8 cellular contexts compared by ENCODE assay signal in genomic region chr17:44197980-44198720, GRCh38. TPM values are rescaled to one million over a fixed set of nuclear protein-coding genes. Genes with fewer than 3 reads are reported as not detected.
A peak's percentile ranks its signal among the peaks of the same experiment; 100 is the strongest.
DNase-seq lines count a peak whose midpoint lies in the region; ATAC-seq and TF ChIP-seq lines count a peak whose summit lies in the region.

No MANE protein-coding gene starts in this region.

- no peak for TF ChIP-seq CTCF in breast epithelium (IDR thresholded peaks at IDR 0.05)
- no peak for TF ChIP-seq CTCF in liver (IDR thresholded peaks at IDR 0.05; ENCODE audit: low read depth, low read length, missing input control)
- TF ChIP-seq CTCF in testis (IDR thresholded peaks at IDR 0.05), result no peak

- H3K9ac ChIP-seq in liver (ENCODE audit: low read depth in 1 of 2, low read length in 2 of 2), result peak overlapping the region; percentile 72 to 73

- peaks cover 0 to 11% of the 10 kb centered on the region in 2 donors for H3K4me1 ChIP-seq in breast epithelium
- peaks cover 6 to 14% (median 12%) of the 10 kb centered on the region in 4 donors for H3K4me1 ChIP-seq in liver (ENCODE audit: control insufficient read depth in 4 of 4, insufficient read depth in 4 of 4, low read length in 3 of 4)
- H3K4me1 ChIP-seq in testis, result peaks cover 16% of the 10 kb centered on the region

- H3K9me3 ChIP-seq in breast epithelium, result no peaks in the 10 kb centered on the region
- no peaks in the 10 kb centered on the region for H3K9me3 ChIP-seq in liver (ENCODE audit: control insufficient read depth in 4 of 4, low read length in 3 of 4)
- H3K9me3 ChIP-seq in testis, result no peaks in the 10 kb centered on the region

- peak overlapping the region; percentile 96 to 99 for H3K27ac ChIP-seq in breast epithelium
- H3K27ac ChIP-seq in liver (ENCODE audit: low read depth in 1 of 2, low read length in 2 of 2), result peak overlapping the region; percentile 85 to 87
- peak overlapping the region; percentile 97 to 100 for H3K27ac ChIP-seq in testis

- peak; percentile 45 for TF ChIP-seq POLR2A in GM18526 (IDR thresholded peaks at IDR 0.05; ENCODE audit: extremely low read depth, insufficient read length)
- no peak for TF ChIP-seq POLR2A in breast epithelium (IDR thresholded peaks at IDR 0.05)
- no peak for TF ChIP-seq POLR2A in testis (IDR thresholded peaks at IDR 0.05)

- 74% methylated on average over 11 of the region's 11 CpGs for WGBS in liver
- WGBS in testis, 2 donors, result 52 to 61% methylated on average over 10 to 11 of the region's 11 CpGs

- no peak for TF ChIP-seq RAD21 in liver (IDR thresholded peaks at IDR 0.05)

- H3K27me3 ChIP-seq in breast epithelium (no peaks in the 10 kb centered on the region), liver (ENCODE audit: control insufficient read depth in 4 of 4, insufficient read depth in 4 of 4, low read length in 3 of 4) (no peaks in the 10 kb centered on the region), testis (no peaks in the 10 kb centered on the region)

- H3K36me3 ChIP-seq in breast epithelium (peaks cover 10% of the 10 kb centered on the region), liver (ENCODE audit: control insufficient read depth in 4 of 4, insufficient read depth in 3 of 4, low read depth in 1 of 4, low read length in 3 of 4) (peaks cover 8 to 31% (median 25%) of the 10 kb centered on the region in 4 donors), testis (ENCODE audit: low read depth, missing control alignments) (no peaks in the 10 kb centered on the region)

- ATAC-seq in GM19455 (IDR thresholded peaks at IDR 0.05; ENCODE audit: unreplicated experiment) (no peak), GM21825 (IDR thresholded peaks at IDR 0.05; ENCODE audit: unreplicated experiment) (no peak)

- intact Hi-C loops in breast epithelium (cut with DNase I; ENCODE audit: low total_unique reads), result no loop called here
- intact Hi-C loops in testis (cut with DNase I; ENCODE audit: low total_unique reads), result no loop called here

- H3K4me3 ChIP-seq in breast epithelium, result peak overlapping the region; percentile 80 to 96 (median 91)
- peak overlapping the region; percentile 8 to 89 (median 74) for H3K4me3 ChIP-seq in liver (ENCODE audit: low read depth in 1 of 3, low read length in 3 of 3)
- peak overlapping the region; percentile 94 to 100 for H3K4me3 ChIP-seq in testis

- DNase-seq in AG08395 (ENCODE audit: low spot score), result peak; percentile 69
- DNase-seq in SIG-M5 treated with dmso at 0.1 percent for 504 hours (lab: John Stamatoyannopoulos, UW; ENCODE audit: unreplicated experiment), result peak; percentile 92
- DNase-seq in breast epithelium (ENCODE audit: low spot score in 2 of 2), result no peak
- DNase-seq in testis, result peak; percentile 62

TF ChIP-seq in liver, 16 proteins besides CTCF, POLR2A, EP300 and RAD21:
- TF ChIP-seq TAF1 (conservative IDR thresholded peaks at IDR 0.05) (no peak), SP1 (IDR thresholded peaks at IDR 0.05) (no peak), EGR1 (IDR thresholded peaks at IDR 0.05; ENCODE audit: low read depth in 2 of 2) (no peak), HNF4A (conservative IDR thresholded peaks at IDR 0.05) (no peak), GABPA (IDR thresholded peaks at IDR 0.05 in 1 of 2, conservative IDR thresholded peaks at IDR 0.05 in 1 of 2) (no peak), REST (IDR thresholded peaks at IDR 0.05) (no peak), NR2F2 (IDR thresholded peaks at IDR 0.05) (no peak), RXRA (IDR thresholded peaks at IDR 0.05) (no peak), FOXA2 (IDR thresholded peaks at IDR 0.05) (no peak)
TF ChIP-seq in liver: peak in this region for 0.

RNA-seq across cellular contexts. Expression of gene ATXN7L3, which starts 1.5 kb away (rescaled TPM):
- total RNA-seq in breast epithelium (10 to 100 TPM; 34.7 to 45.8 (median 38.3) TPM), liver (10 to 100 TPM; 13.8 to 20.9 TPM), testis (100 to 1,000 TPM; 100 to 101 TPM)
- polyA plus RNA-seq in liver (10 to 100 TPM in 1 of 2 donors, 1 to 10 TPM in 1; 5.1 to 15.7 TPM), testis (ENCODE audit: insufficient read depth, low read depth, low replicate concordance) (76.5 TPM)

RNA-seq across cellular contexts. Expression of gene TMUB2, which starts 11.4 kb away (rescaled TPM):
- total RNA-seq in breast epithelium (10 to 100 TPM; 36.0 to 52.0 (median 40.6) TPM), liver (10 to 100 TPM; 12.2 to 14.7 TPM), testis (10 to 100 TPM; 60.0 to 63.1 TPM)
- polyA plus RNA-seq in liver (10 to 100 TPM; 13.3 to 18.8 TPM), testis (ENCODE audit: insufficient read depth, low read depth, low replicate concordance) (76.7 TPM)

RNA-seq across cellular contexts. Expression of gene UBTF, which starts 21.3 kb away (rescaled TPM):
- total RNA-seq in breast epithelium (10 to 100 TPM; 50.1 to 65.1 (median 60.6) TPM), liver (10 to 100 TPM; 27.2 to 39.6 TPM), testis (10 to 100 TPM; 69.6 to 78.7 TPM)
- polyA plus RNA-seq in liver (10 to 100 TPM; 12.5 to 20.6 TPM), testis (ENCODE audit: insufficient read depth, low read depth, low replicate concordance) (54.2 TPM)

RNA-seq across cellular contexts. Expression of gene ASB16, which starts 27.6 kb away (rescaled TPM):
- total RNA-seq in breast epithelium (under 1 TPM in 2 of 3 donors, not detected in 1; 0.29 to 0.33 TPM), liver (under 1 TPM in 1 of 2 donors, not detected in 1; 0.37 TPM), testis (1 to 10 TPM; 2.5 to 5.7 TPM)
- polyA plus RNA-seq in liver (under 1 TPM; 0.02 to 0.08 TPM), testis (ENCODE audit: insufficient read depth, low read depth, low replicate concordance) (0.86 TPM)

RNA-seq across cellular contexts. Expression of gene HROB, which starts 56.4 kb away (rescaled TPM):
- total RNA-seq in breast epithelium, result 1 to 10 TPM; 1.2 to 2.1 (median 1.6) TPM
- 1 to 10 TPM in 1 of 2 donors, under 1 TPM in 1; 0.08 to 1.9 TPM for total RNA-seq in liver
- polyA plus RNA-seq in liver, result under 1 TPM; 0.29 to 0.32 TPM
- total RNA-seq in testis, result 10 to 100 TPM; 20.0 to 20.2 TPM
- 22.7 TPM for polyA plus RNA-seq in testis (ENCODE audit: insufficient read depth, low read depth, low replicate concordance)

Comparison
In these comparisons a context has a peak if more than half of its experiments do, and no peak if none do; other contexts are left out.
1. DNase-seq: peak in AG08395 (single experiment), SIG-M5 treated with dmso at 0.1 percent for 504 hours (single experiment) and testis (single experiment); none in breast epithelium (0 of 2).
2. Peak in every context shown above with its lines, with median percentiles within 50 percentile points of each other: H3K27ac ChIP-seq and H3K4me3 ChIP-seq.